16 cellular contexts compared by ENCODE assay signal in genomic region chr21:42405064-42406059, GRCh38. TPM values are rescaled to one million over a fixed set of nuclear protein-coding genes. Genes with fewer than 3 reads are reported as not detected.
A peak's percentile ranks its signal among the peaks of the same experiment; 100 is the strongest.
DNase-seq lines count a peak whose midpoint lies in the region; ATAC-seq and TF ChIP-seq lines count a peak whose summit lies in the region.
"Had no signal": no experiment of that assay in that cellular context is flagged by ENCODE, and none has a peak within 500 bp of the region (broad histone marks: within the 10 kb centered on the region; RNA-seq: fewer than 3 reads in every experiment).

No MANE protein-coding gene starts in this region.

- H3K4me1 Mint-ChIP-seq in activated CD8-positive, alpha-beta memory T cell treated with anti-CD3 and anti-CD28 coated beads, Interleukin-2, amount 10 ng/mL, durations not matched to agents 7 days and 5 days: peaks cover 62% of the 10 kb centered on the region
- peaks cover 42 to 71% (median 61%) of the 10 kb centered on the region in 7 donors for H3K4me1 Mint-ChIP-seq in naive thymus-derived CD4-positive, alpha-beta T cell

- no peak for DNase-seq in activated CD8-positive, alpha-beta memory T cell treated with anti-CD3 and anti-CD28 coated beads, Interleukin-2, amount 10 ng/mL, durations not matched to agents 7 days and 5 days
- DNase-seq in activated CD8-positive, alpha-beta memory T cell treated with anti-CD3 and anti-CD28 coated beads, Interleukin-2, amount 50 U/mL, for 48 hours: no peak
- peak; percentile 17 for DNase-seq in activated naive CD4-positive, alpha-beta T cell treated with anti-CD3 and anti-CD28 coated beads, Interleukin-2, amount 50 U/mL, for 16 hours
- DNase-seq in naive thymus-derived CD4-positive, alpha-beta T cell: peak in 1 of 9 donors; percentile 25
- DNase-seq in upper lobe of right lung (peak; percentile 41), D341Med (ENCODE audit: low spot score) (no peak), A673 (ENCODE audit: low spot score) (no peak), RWPE1 (ENCODE audit: low spot score) (no peak)
- DNase-seq: heart right ventricle, NCI-H1092 treated with DMSO at 0.1 percent for 48 hours, SHP77 treated with DMSO at 0.1 percent for 48 hours, T1000, uterus had no signal

- peak overlapping the region; percentile 96 for H3K4me3 Mint-ChIP-seq in activated CD8-positive, alpha-beta memory T cell treated with anti-CD3 and anti-CD28 coated beads, Interleukin-2, amount 10 ng/mL, durations not matched to agents 7 days and 5 days
- peak overlapping the region; percentile 82 to 99 (median 94) for H3K4me3 Mint-ChIP-seq in naive thymus-derived CD4-positive, alpha-beta T cell

- ATAC-seq in activated CD8-positive, alpha-beta memory T cell treated with anti-CD3 and anti-CD28 coated beads, Interleukin-2, amount 10 ng/mL, durations not matched to agents 7 days and 5 days: peak; percentile 13
- ATAC-seq in naive thymus-derived CD4-positive, alpha-beta T cell: no peak
- ATAC-seq in upper lobe of right lung: no peak
- ATAC-seq: heart right ventricle had no signal

- H3K9me3 Mint-ChIP-seq in activated CD8-positive, alpha-beta memory T cell treated with anti-CD3 and anti-CD28 coated beads, Interleukin-2, amount 10 ng/mL, durations not matched to agents 7 days and 5 days (ENCODE audit: low read depth): peaks cover 7% of the 10 kb centered on the region
- peaks cover 0 to 13% (median 6%) of the 10 kb centered on the region in 11 donors for H3K9me3 Mint-ChIP-seq in naive thymus-derived CD4-positive, alpha-beta T cell

- peak overlapping the region; percentile 66 for H3K4me3 ChIP-seq in naive thymus-derived CD4-positive, alpha-beta T cell (ENCODE audit: low read length)
- H3K4me3 ChIP-seq in upper lobe of right lung (peak overlapping the region; percentile 34), A673 (ENCODE audit: low read depth, low read length, poor library complexity, severe bottlenecking) (no peak overlapping the region)
- H3K4me3 ChIP-seq: uterus had no signal

- CTCF ChIA-PET in activated CD8-positive, alpha-beta memory T cell treated with anti-CD3 and anti-CD28 coated beads, Interleukin-2, amount 10 ng/mL, durations not matched to agents 7 days and 5 days (lab: Charles Lee): interaction anchor here (1.2 to 4.1 kb wide), 9 partner anchors 8 to 171 kb away, joined by 3 to 28 read pairs (median 10); no protein-coding TSS in a partner anchor
- CTCF ChIA-PET in naive thymus-derived CD4-positive, alpha-beta T cell (lab: Charles Lee): interaction anchor here (0.6 to 3.5 kb wide), 11 partner anchors 13 to 80 kb away, joined by 3 to 32 read pairs (median 6); no protein-coding TSS in a partner anchor
- CTCF ChIA-PET in A673 (lab: Charles Lee): no interaction called here
- CTCF ChIA-PET in RWPE1 (lab: Yijun Ruan, JAX): interaction anchor here (0.6 kb wide), 1 partner anchor 33 kb away, joined by 5 read pairs; no protein-coding TSS in a partner anchor

- POLR2A ChIA-PET in naive thymus-derived CD4-positive, alpha-beta T cell (lab: Charles Lee): interaction anchor here (0.6 to 10.3 kb wide), 15 partner anchors 11 to 217 kb away, joined by 3 to 181 read pairs (median 9); partner anchors contain the start of gene TMPRSS3
- POLR2A ChIA-PET in A673 (lab: Charles Lee; ENCODE audit: low non-redundant PET) (no interaction called here), RWPE1 (lab: Yijun Ruan, JAX; ENCODE audit: low non-redundant PET) (no interaction called here)

- peak overlapping the region; percentile 99 for H3K27ac Mint-ChIP-seq in activated CD8-positive, alpha-beta memory T cell treated with anti-CD3 and anti-CD28 coated beads, Interleukin-2, amount 10 ng/mL, durations not matched to agents 7 days and 5 days
- H3K27ac Mint-ChIP-seq in naive thymus-derived CD4-positive, alpha-beta T cell: peak overlapping the region in 8 of 9 donors; percentile 86 to 99 (median 94)

- no TSS peak for BruUV-seq in A673 (replicated peaks; lab: Mats Ljungman, UMichigan)

- TF ChIP-seq CTCF in upper lobe of right lung (IDR thresholded peaks at IDR 0.05) (no peak), A673 (conservative IDR thresholded peaks at IDR 0.05; ENCODE audit: low read depth, low read length) (no peak), RWPE1 (conservative IDR thresholded peaks at IDR 0.05; ENCODE audit: low read depth) (no peak)

- H3K27ac ChIP-seq in naive thymus-derived CD4-positive, alpha-beta T cell (ENCODE audit: low read depth, low read length): peak overlapping the region; percentile 89
- H3K27ac ChIP-seq in upper lobe of right lung: no peak overlapping the region
- no peak overlapping the region for H3K27ac ChIP-seq in A673 (ENCODE audit: low read depth, low read length, poor library complexity, severe bottlenecking)
- H3K27ac ChIP-seq in RWPE1: no peak overlapping the region
- H3K27ac ChIP-seq: uterus had no signal

- H3K36me3 Mint-ChIP-seq in activated CD8-positive, alpha-beta memory T cell treated with anti-CD3 and anti-CD28 coated beads, Interleukin-2, amount 10 ng/mL, durations not matched to agents 7 days and 5 days: peaks cover 53% of the 10 kb centered on the region
- peaks cover 12 to 51% (median 37%) of the 10 kb centered on the region in 5 donors for H3K36me3 Mint-ChIP-seq in naive thymus-derived CD4-positive, alpha-beta T cell

- peaks cover 53 to 57% of the 10 kb centered on the region in 2 donors for H3K4me1 ChIP-seq in naive thymus-derived CD4-positive, alpha-beta T cell (ENCODE audit: control insufficient read depth in 2 of 2, insufficient read depth in 2 of 2, low read length in 2 of 2)
- H3K4me1 ChIP-seq in upper lobe of right lung (no peaks in the 10 kb centered on the region), A673 (ENCODE audit: insufficient read depth, low read length, poor library complexity, severe bottlenecking) (peaks cover 6% of the 10 kb centered on the region)
- H3K4me1 ChIP-seq: heart right ventricle, uterus had no signal

- H3K36me3 ChIP-seq in naive thymus-derived CD4-positive, alpha-beta T cell (ENCODE audit: control insufficient read depth in 2 of 3, insufficient read depth in 3 of 3, low read length in 3 of 3): peaks cover 15 to 31% (median 17%) of the 10 kb centered on the region in 3 experiments
- H3K36me3 ChIP-seq in upper lobe of right lung (no peaks in the 10 kb centered on the region), A673 (ENCODE audit: insufficient read depth, low read length, poor library complexity, severe bottlenecking) (no peaks in the 10 kb centered on the region)
- H3K36me3 ChIP-seq: heart right ventricle, uterus had no signal

- H3K27me3 Mint-ChIP-seq in activated CD8-positive, alpha-beta memory T cell treated with anti-CD3 and anti-CD28 coated beads, Interleukin-2, amount 10 ng/mL, durations not matched to agents 7 days and 5 days: no peaks in the 10 kb centered on the region
- H3K27me3 Mint-ChIP-seq in naive thymus-derived CD4-positive, alpha-beta T cell: no peaks in the 10 kb centered on the region

- no peaks in the 10 kb centered on the region for H3K27me3 ChIP-seq in naive thymus-derived CD4-positive, alpha-beta T cell (ENCODE audit: control insufficient read depth in 2 of 2, insufficient read depth in 2 of 2, low read length in 2 of 2)
- no peaks in the 10 kb centered on the region for H3K27me3 ChIP-seq in upper lobe of right lung
- no peaks in the 10 kb centered on the region for H3K27me3 ChIP-seq in A673 (replicated peaks; ENCODE audit: insufficient read depth, low read depth, low read length, poor library complexity)
- H3K27me3 ChIP-seq: uterus had no signal

- intact Hi-C loops in naive thymus-derived CD4-positive, alpha-beta T cell (cut with micrococcal nuclease): loop anchor here (1.0 to 10.0 kb wide), 2 partner anchors 20 to 391 kb away; partner anchors contain the start of gene ZBTB21 (in 1 of the 2)
- intact Hi-C loops in upper lobe of right lung (cut with DNase I): no loop called here
- intact Hi-C loops in A673 (cut with micrococcal nuclease; ENCODE audit: unreplicated experiment): no loop called here

- peaks cover 0 to 6% (median 6%) of the 10 kb centered on the region in 3 experiments for H3K9me3 ChIP-seq in naive thymus-derived CD4-positive, alpha-beta T cell (ENCODE audit: control insufficient read depth in 2 of 3, low read length in 3 of 3)
- H3K9me3 ChIP-seq in upper lobe of right lung (peaks cover 3% of the 10 kb centered on the region), A673 (ENCODE audit: low read depth, low read length, poor library complexity, severe bottlenecking) (peaks cover 5% of the 10 kb centered on the region)
- H3K9me3 ChIP-seq: uterus had no signal

RNA-seq across cellular contexts. Expression of gene UBASH3A, which starts 1.7 kb away (rescaled TPM):
- 10 to 100 TPM; 75.3 to 89.5 TPM for total RNA-seq in activated CD8-positive, alpha-beta memory T cell treated with anti-CD3 and anti-CD28 coated beads, Interleukin-2, amount 10 ng/mL, durations not matched to agents 7 days and 5 days
- 100 to 1,000 TPM in 1 of 5 experiments, 10 to 100 TPM in 4; 41.9 to 101 (median 91.7) TPM for total RNA-seq in naive thymus-derived CD4-positive, alpha-beta T cell
- 10 to 100 TPM; 57.1 to 99.3 TPM for polyA plus RNA-seq in naive thymus-derived CD4-positive, alpha-beta T cell
- total RNA-seq in upper lobe of right lung: 1.5 TPM
- total RNA-seq in A673 (2021): not detected in 2 replicates
- total RNA-seq: pulmonary artery endothelial cell had no signal

RNA-seq across cellular contexts. Expression of gene TMPRSS3, which starts 9.5 kb away (rescaled TPM):
- total RNA-seq in activated CD8-positive, alpha-beta memory T cell treated with anti-CD3 and anti-CD28 coated beads, Interleukin-2, amount 10 ng/mL, durations not matched to agents 7 days and 5 days: 10 to 100 TPM; 22.3 to 27.4 TPM
- 1 to 10 TPM in 4 of 5 experiments, under 1 TPM in 1; 0.88 to 7.6 (median 1.5) TPM for total RNA-seq in naive thymus-derived CD4-positive, alpha-beta T cell
- polyA plus RNA-seq in naive thymus-derived CD4-positive, alpha-beta T cell: 1 to 10 TPM in 1 of 2 donors, under 1 TPM in 1; 0.11 to 2.9 TPM
- total RNA-seq in upper lobe of right lung (4.1 TPM), A673 (2021) (not detected in 2 replicates)
- total RNA-seq: pulmonary artery endothelial cell had no signal

RNA-seq across cellular contexts. Expression of gene TFF1, which starts 39.0 kb away (rescaled TPM):
- not detected for total RNA-seq in activated CD8-positive, alpha-beta memory T cell treated with anti-CD3 and anti-CD28 coated beads, Interleukin-2, amount 10 ng/mL, durations not matched to agents 7 days and 5 days
- total RNA-seq in naive thymus-derived CD4-positive, alpha-beta T cell: not detected
- polyA plus RNA-seq in naive thymus-derived CD4-positive, alpha-beta T cell: not detected
- total RNA-seq in upper lobe of right lung (not detected), A673 (2021) (not detected in 2 replicates)
- total RNA-seq: activated CD8-positive, alpha-beta memory T cell treated with anti-CD3 and anti-CD28 coated beads for 36 hours; aorta; heart right ventricle; pulmonary artery endothelial cell; uterus had no signal
- polyA plus RNA-seq: heart right ventricle had no signal

RNA-seq across cellular contexts. Expression of gene TFF2, which starts 54.6 kb away (rescaled TPM):
- total RNA-seq in activated CD8-positive, alpha-beta memory T cell treated with anti-CD3 and anti-CD28 coated beads, Interleukin-2, amount 10 ng/mL, durations not matched to agents 7 days and 5 days: not detected
- not detected for total RNA-seq in naive thymus-derived CD4-positive, alpha-beta T cell
- not detected for polyA plus RNA-seq in naive thymus-derived CD4-positive, alpha-beta T cell
- total RNA-seq in upper lobe of right lung (not detected), A673 (2021) (not detected in 2 replicates)
- total RNA-seq: activated CD8-positive, alpha-beta memory T cell treated with anti-CD3 and anti-CD28 coated beads for 36 hours; aorta; heart right ventricle; pulmonary artery endothelial cell; uterus had no signal
- polyA plus RNA-seq: heart right ventricle had no signal

Comparison
In these comparisons a context has a peak if more than half of its experiments do, and no peak if none do; other contexts are left out.
1. DNase-seq: peak in activated naive CD4-positive, alpha-beta T cell treated with anti-CD3 and anti-CD28 coated beads, Interleukin-2, amount 50 U/mL, for 16 hours (single experiment) and upper lobe of right lung (single experiment); none in activated CD8-positive, alpha-beta memory T cell treated with anti-CD3 and anti-CD28 coated beads, Interleukin-2, amount 10 ng/mL, durations not matched to agents 7 days and 5 days (single experiment), activated CD8-positive, alpha-beta memory T cell treated with anti-CD3 and anti-CD28 coated beads, Interleukin-2, amount 50 U/mL, for 48 hours (single experiment), D341Med (single experiment), A673 (single experiment) and RWPE1 (single experiment).
2. RNA of gene UBASH3A, which starts 1.7 kb away (total RNA-seq): 41.9 to 101 TPM in naive thymus-derived CD4-positive, alpha-beta T cell and 75.3 to 89.5 TPM in activated CD8-positive, alpha-beta memory T cell treated with anti-CD3 and anti-CD28 coated beads, Interleukin-2, amount 10 ng/mL, durations not matched to agents 7 days and 5 days; 1.5 TPM in upper lobe of right lung (single experiment) and not detected in A673; every median in the first group is over 10 times any median in the second.
3. intact Hi-C loops: an anchor here in naive thymus-derived CD4-positive, alpha-beta T cell (1.0 to 10.0 kb wide); none called in upper lobe of right lung and A673.